ENCODE assay signal across 34 cellular contexts in the genomic region with DNA sequence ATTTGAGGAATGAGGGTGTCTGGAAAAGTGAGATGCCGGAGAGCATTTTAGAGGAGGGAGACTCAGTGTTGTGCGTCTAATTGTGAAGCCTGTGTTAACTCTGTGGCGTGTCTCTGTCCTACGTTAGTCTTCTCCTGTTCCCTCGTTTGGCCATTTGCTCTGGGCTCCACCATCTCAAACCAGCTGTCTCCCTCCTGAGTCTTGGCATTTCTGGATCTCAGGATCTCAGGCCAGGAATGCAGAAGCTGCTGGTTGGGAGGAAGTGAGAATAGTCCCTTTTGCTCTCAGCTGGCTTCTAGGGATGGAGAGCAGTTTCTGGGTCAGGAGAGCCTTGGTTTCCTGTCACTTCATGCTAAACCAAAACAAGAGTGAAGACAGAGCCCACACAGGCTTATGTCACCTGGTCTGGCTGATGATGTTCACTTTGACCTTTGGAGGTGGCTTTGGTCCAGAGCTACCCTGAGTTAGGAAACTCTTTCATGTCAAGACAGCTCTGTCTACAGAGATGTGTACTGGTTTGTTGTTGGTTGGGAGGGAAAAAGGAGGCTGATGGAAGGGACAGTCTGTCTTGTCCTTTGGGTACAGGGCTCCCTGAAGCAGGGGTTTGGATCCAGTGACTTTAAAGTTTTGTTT. TPM values are rescaled to one million over a fixed set of nuclear protein-coding genes. Genes with fewer than 3 reads are reported as not detected.
DNase-seq lines count a peak whose midpoint lies in the region; ATAC-seq, FAIRE-seq and TF ChIP-seq lines count a peak whose summit lies in the region.
"Had no signal": no experiment of that assay in that cellular context is flagged by ENCODE, and none has a peak within 500 bp of the region (broad histone marks: within the 10 kb centered on the region; RNA-seq: fewer than 3 reads in every experiment).

No MANE protein-coding gene starts in this region.

- H3K4me2 ChIP-seq in astrocyte (ENCODE audit: low read length), result no peak overlapping the region
- H3K4me2 ChIP-seq: GM23338 had no signal

- no peak for TF ChIP-seq CTCF in activated CD8-positive, alpha-beta T cell treated with anti-CD3 and anti-CD28 coated beads for 36 hours (IDR thresholded peaks at IDR 0.05)
- TF ChIP-seq CTCF in astrocyte (IDR thresholded peaks at IDR 0.05; ENCODE audit: insufficient read depth, low read depth, low read length) (no peak), glutamatergic neuron (IDR thresholded peaks at IDR 0.05; ENCODE audit: partially characterized antibody, unreplicated experiment) (no peak), WTC11 (IDR thresholded peaks at IDR 0.05) (no peak)

- no peak overlapping the region for H3K27ac ChIP-seq in astrocyte (ENCODE audit: low read depth, low read length)
- peak overlapping the region; percentile 24 for H3K27ac ChIP-seq in stomach smooth muscle (ENCODE audit: low read length)
- H3K27ac ChIP-seq: 22Rv1, ovary, SK-N-MC, suprapubic skin, vagina had no signal

- FAIRE-seq in astrocyte (lab: Jason Lieb, UNC), result no peak
- FAIRE-seq: GM12878 had no signal

- H3K4me1 ChIP-seq in astrocyte (ENCODE audit: insufficient read depth, low read length), result peaks cover 11% of the 10 kb centered on the region
- H3K4me1 ChIP-seq in stomach smooth muscle (ENCODE audit: control insufficient read depth, insufficient read depth, low read length), result peaks cover 65% of the 10 kb centered on the region
- H3K4me1 ChIP-seq: suprapubic skin had no signal

- peaks cover 66% of the 10 kb centered on the region for H4K20me1 ChIP-seq in astrocyte (ENCODE audit: insufficient read depth, low read length)

- H3K79me2 ChIP-seq in astrocyte (ENCODE audit: insufficient read depth, low read length), result peaks cover 6% of the 10 kb centered on the region

- no peak overlapping the region for H3K4me3 Mint-ChIP-seq in activated CD8-positive, alpha-beta T cell treated with anti-CD3 and anti-CD28 coated beads for 36 hours
- H3K4me3 Mint-ChIP-seq in activated CD8-positive, alpha-beta T cell treated with anti-CD3 and anti-CD28 coated beads, Interleukin-2, amount 10 ng/mL, durations not matched to agents 7 days and 5 days, result no peak overlapping the region
- H3K4me3 Mint-ChIP-seq in astrocyte (ENCODE audit: unreplicated experiment) (no peak overlapping the region), glutamatergic neuron (ENCODE audit: unreplicated experiment) (peak overlapping the region; percentile 67), WTC11 (no peak overlapping the region)
- H3K4me3 Mint-ChIP-seq: activated naive CD8-positive, alpha-beta T cell; CD4-positive, alpha-beta T cell; GM23338; immature natural killer cell; mesothelial cell of epicardium; natural killer cell; stimulated activated effector memory CD8-positive, alpha-beta T cell treated with anti-CD3 and anti-CD28 coated beads, Interleukin-12 subunit alpha, Interleukin-12 subunit beta, amount 100 ng/mL, for 72 hours had no signal

- H3K4me3 ChIP-seq in astrocyte (ENCODE audit: insufficient read depth, low read depth, low read length), result no peak overlapping the region
- no peak overlapping the region for H3K4me3 ChIP-seq in stomach smooth muscle (ENCODE audit: low read length in 2 of 2)
- H3K4me3 ChIP-seq: GM12878, GM23338, ovary, SK-N-MC, suprapubic skin, vagina had no signal

- no peak overlapping the region for H3K27ac Mint-ChIP-seq in activated CD8-positive, alpha-beta T cell treated with anti-CD3 and anti-CD28 coated beads for 36 hours
- no peak overlapping the region for H3K27ac Mint-ChIP-seq in activated CD8-positive, alpha-beta T cell treated with anti-CD3 and anti-CD28 coated beads, Interleukin-2, amount 10 ng/mL, durations not matched to agents 7 days and 5 days
- H3K27ac Mint-ChIP-seq in astrocyte (ENCODE audit: unreplicated experiment) (peak overlapping the region; percentile 58), glutamatergic neuron (ENCODE audit: unreplicated experiment) (peak overlapping the region; percentile 83), WTC11 (no peak overlapping the region)
- H3K27ac Mint-ChIP-seq: activated naive CD8-positive, alpha-beta T cell; activated T-helper 2 cell treated with anti-CD3 and anti-CD28 coated beads, Interferon-gamma antibody, Interleukin-2, Interleukin-4, amounts not matched to agents 10 μg/mL and 5 μg/mL and 100 μg/mL, durations not matched to agents 14 hours and 24 hours and 36 hours; CD4-positive, alpha-beta T cell; GM23338; immature natural killer cell; mesothelial cell of epicardium; natural killer cell; stimulated activated effector memory CD8-positive, alpha-beta T cell treated with anti-CD3 and anti-CD28 coated beads, Interleukin-12 subunit alpha, Interleukin-12 subunit beta, amount 100 ng/mL, for 72 hours had no signal

- no peaks in the 10 kb centered on the region for H3K27me3 ChIP-seq in astrocyte (ENCODE audit: insufficient read depth, low read length)
- no peaks in the 10 kb centered on the region for H3K27me3 ChIP-seq in stomach smooth muscle (ENCODE audit: control insufficient read depth in 1 of 2, insufficient read depth in 2 of 2, low read length in 2 of 2)
- H3K27me3 ChIP-seq: ovary, vagina had no signal

- no peaks in the 10 kb centered on the region for H3K9me3 Mint-ChIP-seq in activated CD8-positive, alpha-beta T cell treated with anti-CD3 and anti-CD28 coated beads for 36 hours
- no peaks in the 10 kb centered on the region for H3K9me3 Mint-ChIP-seq in activated CD8-positive, alpha-beta T cell treated with anti-CD3 and anti-CD28 coated beads, Interleukin-2, amount 10 ng/mL, durations not matched to agents 7 days and 5 days (ENCODE audit: insufficient read depth)
- H3K9me3 Mint-ChIP-seq in astrocyte (ENCODE audit: unreplicated experiment), result peaks cover 5% of the 10 kb centered on the region
- H3K9me3 Mint-ChIP-seq in glutamatergic neuron (ENCODE audit: unreplicated experiment), result peaks cover 8% of the 10 kb centered on the region
- H3K9me3 Mint-ChIP-seq in WTC11, result peaks cover 2% of the 10 kb centered on the region
- H3K9me3 Mint-ChIP-seq: activated T-helper 2 cell treated with anti-CD3 and anti-CD28 coated beads, Interferon-gamma antibody, Interleukin-2, Interleukin-4, amounts not matched to agents 10 μg/mL and 5 μg/mL and 100 μg/mL, durations not matched to agents 14 hours and 24 hours and 36 hours; CD4-positive, alpha-beta T cell; GM23338; immature natural killer cell; mesothelial cell of epicardium; natural killer cell; stimulated activated effector memory CD8-positive, alpha-beta T cell treated with anti-CD3 and anti-CD28 coated beads, Interleukin-12 subunit alpha, Interleukin-12 subunit beta, amount 100 ng/mL, for 72 hours had no signal

- H3K36me3 Mint-ChIP-seq in activated CD8-positive, alpha-beta T cell treated with anti-CD3 and anti-CD28 coated beads for 36 hours (ENCODE audit: low read depth), result no peaks in the 10 kb centered on the region
- no peaks in the 10 kb centered on the region for H3K36me3 Mint-ChIP-seq in activated CD8-positive, alpha-beta T cell treated with anti-CD3 and anti-CD28 coated beads, Interleukin-2, amount 10 ng/mL, durations not matched to agents 7 days and 5 days (ENCODE audit: low read depth)
- peaks cover 7% of the 10 kb centered on the region for H3K36me3 Mint-ChIP-seq in astrocyte (ENCODE audit: low read depth, unreplicated experiment)
- H3K36me3 Mint-ChIP-seq in glutamatergic neuron (ENCODE audit: unreplicated experiment), result no peaks in the 10 kb centered on the region
- H3K36me3 Mint-ChIP-seq in WTC11, result no peaks in the 10 kb centered on the region
- H3K36me3 Mint-ChIP-seq: activated naive CD8-positive, alpha-beta T cell; immature natural killer cell; mesothelial cell of epicardium; natural killer cell; stimulated activated effector memory CD8-positive, alpha-beta T cell treated with anti-CD3 and anti-CD28 coated beads, Interleukin-12 subunit alpha, Interleukin-12 subunit beta, amount 100 ng/mL, for 72 hours had no signal

- H3K36me3 ChIP-seq in astrocyte (ENCODE audit: insufficient read depth, low read length) (no peaks in the 10 kb centered on the region), stomach smooth muscle (ENCODE audit: control insufficient read depth in 2 of 2, insufficient read depth in 2 of 2, low read length in 2 of 2) (peaks cover 0 to 2% of the 10 kb centered on the region in 2 donors)
- H3K36me3 ChIP-seq: ovary, suprapubic skin, vagina had no signal

- H3K9ac ChIP-seq in astrocyte (ENCODE audit: low read length) (no peak overlapping the region), stomach smooth muscle (ENCODE audit: low read length in 2 of 2) (no peak overlapping the region)

- intact Hi-C loops in activated CD8-positive, alpha-beta T cell treated with anti-CD3 and anti-CD28 coated beads for 36 hours (cut with micrococcal nuclease), result no loop called here

- H3K4me1 Mint-ChIP-seq in activated CD8-positive, alpha-beta T cell treated with anti-CD3 and anti-CD28 coated beads for 36 hours (ENCODE audit: low read depth), result no peaks in the 10 kb centered on the region
- no peaks in the 10 kb centered on the region for H3K4me1 Mint-ChIP-seq in activated CD8-positive, alpha-beta T cell treated with anti-CD3 and anti-CD28 coated beads, Interleukin-2, amount 10 ng/mL, durations not matched to agents 7 days and 5 days (ENCODE audit: low read depth)
- H3K4me1 Mint-ChIP-seq in astrocyte (ENCODE audit: low read depth, unreplicated experiment) (peaks cover 20% of the 10 kb centered on the region), glutamatergic neuron (ENCODE audit: low read depth, unreplicated experiment) (peaks cover 82% of the 10 kb centered on the region), WTC11 (peaks cover 34% of the 10 kb centered on the region)
- H3K4me1 Mint-ChIP-seq: immature natural killer cell; mesothelial cell of epicardium; natural killer cell; stimulated activated effector memory CD8-positive, alpha-beta T cell treated with anti-CD3 and anti-CD28 coated beads, Interleukin-12 subunit alpha, Interleukin-12 subunit beta, amount 100 ng/mL, for 72 hours had no signal

- ATAC-seq in activated CD8-positive, alpha-beta T cell treated with anti-CD3 and anti-CD28 coated beads for 36 hours, result peak; percentile 37
- no peak for ATAC-seq in activated CD8-positive, alpha-beta T cell treated with anti-CD3 and anti-CD28 coated beads, Interleukin-2, amount 10 ng/mL, durations not matched to agents 7 days and 5 days
- ATAC-seq in HG03571 (IDR thresholded peaks at IDR 0.05; ENCODE audit: unreplicated experiment) (no peak), WTC11 (no peak)
- ATAC-seq: activated CD4-positive, CD25-positive, alpha-beta regulatory T cell treated with anti-CD3 and anti-CD28 coated beads, Interleukin-2, amount 50 U/mL, for 24 hours; GM12878; GM23338; natural killer cell; stimulated activated effector memory CD8-positive, alpha-beta T cell treated with anti-CD3 and anti-CD28 coated beads, Interleukin-12 subunit alpha, Interleukin-12 subunit beta, amount 100 ng/mL, for 72 hours had no signal

- no peak overlapping the region for H2AFZ ChIP-seq in astrocyte (ENCODE audit: low read depth, low read length)
- H2AFZ ChIP-seq: GM23338 had no signal

- DNase-seq in activated CD8-positive, alpha-beta T cell treated with anti-CD3 and anti-CD28 coated beads for 36 hours, result no peak
- no peak for DNase-seq in activated CD8-positive, alpha-beta T cell treated with anti-CD3 and anti-CD28 coated beads, Interleukin-2, amount 10 ng/mL, durations not matched to agents 7 days and 5 days
- no peak for DNase-seq in astrocyte (ENCODE audit: low read depth)
- no peak for DNase-seq in glutamatergic neuron
- no peak for DNase-seq in WTC11 (ENCODE audit: low spot score)
- DNase-seq in NCI-H774 (lab: John Stamatoyannopoulos, UW), result no peak
- DNase-seq: activated CD4-positive, alpha-beta T cell treated with anti-CD3 and anti-CD28 coated beads, Interleukin-2, amount 50 U/mL, for 48 hours; activated CD8-positive, alpha-beta memory T cell treated with anti-CD3 and anti-CD28 coated beads, Interleukin-2, amount 50 U/mL, for 48 hours; CD4-positive, alpha-beta T cell; immature natural killer cell; MV-4-11; natural killer cell; NCI-H146; NCI-H2107; NCI-H446; NCI-H82; ovary; retina; RPMI8226; stimulated activated CD4-positive, alpha-beta T cell treated with anti-CD3 and anti-CD28 coated beads, Interleukin-12 subunit alpha, Interleukin-12 subunit beta, amount 100 ng/mL, for 4 hours; stimulated activated CD4-positive, alpha-beta T cell treated with anti-CD3 and anti-CD28 coated beads, Interleukin-4, amount 100 ng/mL, for 24 hours had no signal

- peaks cover 4% of the 10 kb centered on the region for H3K27me3 Mint-ChIP-seq in activated CD8-positive, alpha-beta T cell treated with anti-CD3 and anti-CD28 coated beads for 36 hours
- peaks cover 7% of the 10 kb centered on the region for H3K27me3 Mint-ChIP-seq in activated CD8-positive, alpha-beta T cell treated with anti-CD3 and anti-CD28 coated beads, Interleukin-2, amount 10 ng/mL, durations not matched to agents 7 days and 5 days (ENCODE audit: low read depth)
- H3K27me3 Mint-ChIP-seq in astrocyte (ENCODE audit: low read depth, unreplicated experiment), result peaks cover 5% of the 10 kb centered on the region
- peaks cover 19% of the 10 kb centered on the region for H3K27me3 Mint-ChIP-seq in glutamatergic neuron (ENCODE audit: unreplicated experiment)
- no peaks in the 10 kb centered on the region for H3K27me3 Mint-ChIP-seq in WTC11 (ENCODE audit: low read depth)

- CTCF ChIA-PET in activated CD8-positive, alpha-beta T cell treated with anti-CD3 and anti-CD28 coated beads for 36 hours (lab: Charles Lee), result no interaction called here
- CTCF ChIA-PET in activated CD8-positive, alpha-beta T cell treated with anti-CD3 and anti-CD28 coated beads, Interleukin-2, amount 10 ng/mL, durations not matched to agents 7 days and 5 days (lab: Charles Lee), result no interaction called here
- CTCF ChIA-PET in WTC11 (lab: Charles Lee), result interaction anchor here (0.7 to 1.5 kb wide), 2 partner anchors 53 to 65 kb away, joined by 3 to 5 read pairs; no protein-coding TSS in a partner anchor

- no peaks in the 10 kb centered on the region for H3K9me3 ChIP-seq in astrocyte (ENCODE audit: insufficient read depth, low read depth, low read length)
- H3K9me3 ChIP-seq in stomach smooth muscle (ENCODE audit: control insufficient read depth in 2 of 2, low read length in 2 of 2), result no peaks in the 10 kb centered on the region
- H3K9me3 ChIP-seq: ovary, suprapubic skin, vagina had no signal

- POLR2A ChIA-PET in activated CD8-positive, alpha-beta T cell treated with anti-CD3 and anti-CD28 coated beads for 36 hours (lab: Charles Lee), result no interaction called here
- POLR2A ChIA-PET in activated CD8-positive, alpha-beta T cell treated with anti-CD3 and anti-CD28 coated beads, Interleukin-2, amount 10 ng/mL, durations not matched to agents 7 days and 5 days (lab: Charles Lee), result no interaction called here
- POLR2A ChIA-PET in WTC11 (lab: Charles Lee), result no interaction called here

RNA-seq across cellular contexts. Expression of gene NFASC, which starts 0.9 kb away (rescaled TPM):
- total RNA-seq in activated CD8-positive, alpha-beta T cell treated with anti-CD3 and anti-CD28 coated beads for 36 hours, result not detected
- under 1 TPM in 1 of 2 experiments, not detected in 1; 0.32 TPM for total RNA-seq in activated CD8-positive, alpha-beta T cell treated with anti-CD3 and anti-CD28 coated beads, Interleukin-2, amount 10 ng/mL, durations not matched to agents 7 days and 5 days
- total RNA-seq in astrocyte, result 26.7 and 29.6 TPM in 2 replicates
- 301 TPM for total RNA-seq in glutamatergic neuron (ENCODE audit: unreplicated experiment)
- 20.1 to 22.3 TPM (median 21.0 TPM) in 3 replicates for total RNA-seq in WTC11 (2021)
- total RNA-seq: CD4-positive, alpha-beta T cell had no signal

Comparison
In these comparisons a context has a peak if more than half of its experiments do, and no peak if none do; other contexts are left out.
1. H3K27ac Mint-ChIP-seq: peak in astrocyte (single experiment) and glutamatergic neuron (single experiment); none in activated CD8-positive, alpha-beta T cell treated with anti-CD3 and anti-CD28 coated beads for 36 hours (single experiment), activated CD8-positive, alpha-beta T cell treated with anti-CD3 and anti-CD28 coated beads, Interleukin-2, amount 10 ng/mL, durations not matched to agents 7 days and 5 days (single experiment) and WTC11 (single experiment).
2. RNA of gene NFASC, which starts 0.9 kb away (total RNA-seq): 301 TPM in glutamatergic neuron (single experiment), 26.7 to 29.6 TPM in astrocyte and 20.1 to 22.3 TPM in WTC11; 0.32 TPM in activated CD8-positive, alpha-beta T cell treated with anti-CD3 and anti-CD28 coated beads, Interleukin-2, amount 10 ng/mL, durations not matched to agents 7 days and 5 days and not detected in activated CD8-positive, alpha-beta T cell treated with anti-CD3 and anti-CD28 coated beads for 36 hours; every median in the first group is over 10 times any median in the second.